16 cellular contexts compared by ENCODE assay signal in the genomic region with DNA sequence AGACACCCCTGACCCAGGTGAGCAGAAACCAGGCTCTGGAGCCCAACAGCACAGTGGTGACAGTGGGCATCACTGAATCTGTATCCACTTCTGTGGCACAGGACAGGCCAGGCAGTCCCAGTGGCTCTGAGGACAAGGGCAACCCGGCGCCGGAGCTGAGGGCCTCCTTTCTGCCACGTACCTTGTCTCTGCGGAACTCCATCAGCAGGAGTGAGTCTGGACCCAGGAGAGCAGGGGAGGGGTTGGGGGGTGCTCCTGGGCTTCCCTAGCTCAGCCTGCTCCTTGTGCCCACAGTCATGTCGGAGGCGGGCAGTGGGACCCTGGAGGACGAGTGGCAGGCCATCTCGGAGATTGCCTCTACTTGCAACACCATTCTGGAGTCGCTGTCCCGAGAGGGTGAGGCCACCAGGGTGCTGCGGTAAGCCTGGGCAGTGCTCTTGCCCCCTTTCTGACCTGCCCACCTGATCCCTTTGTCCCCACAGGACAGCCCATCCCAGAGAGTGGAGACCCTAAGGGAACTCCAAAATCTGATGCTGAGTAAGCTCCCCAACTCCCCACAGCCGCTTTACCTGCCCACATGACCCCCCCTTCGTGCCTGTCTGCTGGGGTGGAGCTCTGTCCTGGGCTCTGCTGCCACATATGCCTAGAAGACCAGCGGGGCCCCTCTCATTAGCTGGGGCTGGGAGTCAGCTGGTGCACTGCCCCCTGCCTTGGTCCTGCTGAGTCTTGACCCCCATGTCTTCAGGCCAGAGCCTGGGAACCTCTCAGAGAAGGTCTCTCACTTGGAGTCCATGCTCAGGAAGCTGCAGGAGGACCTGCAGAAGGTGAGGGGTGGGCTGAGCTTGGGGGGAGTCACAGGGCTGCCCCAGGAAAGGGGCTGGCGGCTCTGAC. TPM values are rescaled to one million over a fixed set of nuclear protein-coding genes. Genes with fewer than 3 reads are reported as not detected.
DNase-seq lines count a peak whose midpoint lies in the region; ATAC-seq, FAIRE-seq and TF ChIP-seq lines count a peak whose summit lies in the region.
"Had no signal": no experiment of that assay in that cellular context is flagged by ENCODE, and none has a peak within 500 bp of the region (broad histone marks: within the 10 kb centered on the region; RNA-seq: fewer than 3 reads in every experiment).

No MANE protein-coding gene starts in this region.

- H2AFZ ChIP-seq in K562 (ENCODE audit: low read depth, low read length): no peak overlapping the region

- H3K27ac ChIP-seq in K562 (ENCODE audit: extremely low read depth, low read depth, low read length): no peak overlapping the region
- peak overlapping the region; percentile 94 for H3K27ac ChIP-seq in suprapubic skin
- H3K27ac ChIP-seq: A549 had no signal

- no peaks in the 10 kb centered on the region for H3K9me3 ChIP-seq in K562 (replicated peaks; ENCODE audit: control insufficient read depth, insufficient read depth, low read depth, low read length)
- H3K9me3 ChIP-seq in suprapubic skin: no peaks in the 10 kb centered on the region
- H3K9me3 ChIP-seq: A549, adrenal gland had no signal

- H4K20me1 ChIP-seq in K562 (replicated peaks; ENCODE audit: control insufficient read depth, insufficient read depth, low read length): 0 out of 2 replicates have a peak, but pooled peaks cover 8% of the 10 kb centered on the region

- TF ChIP-seq POLR2A in K562 (conservative IDR thresholded peaks at IDR 0.05): no peak
- TF ChIP-seq POLR2A in suprapubic skin (IDR thresholded peaks at IDR 0.05): no peak

- H3K4me1 Mint-ChIP-seq in memory B cell: peaks cover 36% of the 10 kb centered on the region
- H3K4me1 Mint-ChIP-seq in progenitor cell of endocrine pancreas (ENCODE audit: low read depth): peaks cover 15% of the 10 kb centered on the region

- WGBS in K562 (ENCODE audit: insufficient coverage, low coverage, missing lambda C conversion rate): 79% methylated on average over 15 of the region's 16 CpGs
- 76% methylated on average over 5 of the region's 16 CpGs for WGBS in suprapubic skin

- intact Hi-C loops in K562 (cut with micrococcal nuclease): no loop called here

- H3K4me3 Mint-ChIP-seq in memory B cell (no peak overlapping the region), progenitor cell of endocrine pancreas (ENCODE audit: low read depth) (no peak overlapping the region)

- H3K27ac Mint-ChIP-seq in memory B cell (peak overlapping the region; percentile 91), progenitor cell of endocrine pancreas (no peak overlapping the region)

- H3K36me3 ChIP-seq in K562 (ENCODE audit: control insufficient read depth, insufficient read depth, low read length): peaks cover 74% of the 10 kb centered on the region; the same call in 2 of the 3 replicates
- H3K36me3 ChIP-seq in suprapubic skin: peaks cover 31% of the 10 kb centered on the region

- H3K9me1 ChIP-seq in K562 (ENCODE audit: control insufficient read depth, insufficient read depth, low read length): no peaks in the 10 kb centered on the region

- H3K36me3 Mint-ChIP-seq in memory B cell (peaks cover 13% of the 10 kb centered on the region), progenitor cell of endocrine pancreas (ENCODE audit: insufficient read depth) (peaks cover 3% of the 10 kb centered on the region)

- no peak for TF ChIP-seq RAD21 in K562 (CRISPR knock-in tag; conservative IDR thresholded peaks at IDR 0.05 in 1 of 2, IDR thresholded peaks at IDR 0.05 in 1 of 2)

- TF ChIP-seq EP300 in K562 (IDR thresholded peaks at IDR 0.05; ENCODE audit: low read length) (no peak), suprapubic skin (IDR thresholded peaks at IDR 0.05) (no peak)

- TF ChIP-seq CTCF in K562 (IDR thresholded peaks at IDR 0.05 in 2 of 3, conservative IDR thresholded peaks at IDR 0.05 in 1 of 3; ENCODE audit: insufficient read depth in 2 of 3, low read depth in 1 of 3, low read length in 3 of 3) (no peak), suprapubic skin (IDR thresholded peaks at IDR 0.05) (no peak), progenitor cell of endocrine pancreas (IDR thresholded peaks at IDR 0.05; ENCODE audit: unreplicated experiment) (no peak)

- peak overlapping the region in 1 of 2 experiments; percentile 31; a peak in 2 of 4 replicates for H3K9ac ChIP-seq in K562 (ENCODE audit: insufficient read depth in 1 of 2, low read depth in 2 of 2, low read length in 2 of 2)

- no TSS peak for BruUV-seq in K562 (replicated peaks; lab: Mats Ljungman, UMichigan)

- POLR2A ChIA-PET in K562 (lab: Yijun Ruan, JAX): interaction anchor here (5.0 kb wide), 1 partner anchor 9 kb away, joined by 56 read pairs; the partner anchor contains the start of gene SIPA1

- no peak for FAIRE-seq in K562 (lab: Jason Lieb, UNC)
- FAIRE-seq: A549, D721Med, GM18507 had no signal

- no peak overlapping the region for H3K4me2 ChIP-seq in K562 (ENCODE audit: insufficient read depth, low read length)
- H3K4me2 ChIP-seq: A549 had no signal

- H3K27me3 Mint-ChIP-seq in memory B cell (no peaks in the 10 kb centered on the region), progenitor cell of endocrine pancreas (peaks cover 12% of the 10 kb centered on the region)

- DNase-seq in activated effector memory CD4-positive, alpha-beta T cell treated with anti-CD3 and anti-CD28 coated beads, Interleukin-2, amount 50 U/mL, for 16 hours: peak; percentile 60
- DNase-seq in activated effector memory CD4-positive, alpha-beta T cell treated with Interleukin-2 at 50 U/mL for 16 hours: no peak
- no peak for DNase-seq in K562 (ENCODE audit: extremely low read depth in 1 of 4, low spot score in 3 of 4)
- DNase-seq in memory B cell (ENCODE audit: low spot score in 2 of 2): no peak
- no peak for DNase-seq in suprapubic skin (ENCODE audit: low spot score in 2 of 2)
- no peak for DNase-seq in progenitor cell of endocrine pancreas (ENCODE audit: low spot score, unreplicated experiment)
- no peak for DNase-seq in stimulated activated naive CD4-positive, alpha-beta T cell treated with Interleukin-2 at 50 U/mL for 16 hours (lab: John Stamatoyannopoulos, UW)
- DNase-seq in iPS-NIHi7 (ENCODE audit: extremely low spot score): no peak
- DNase-seq: midbrain, NCI-H1092 treated with DMSO at 0.1 percent for 48 hours, NCI-H345 had no signal

- H3K9me3 Mint-ChIP-seq in memory B cell (no peaks in the 10 kb centered on the region), progenitor cell of endocrine pancreas (ENCODE audit: low read depth) (no peaks in the 10 kb centered on the region)

- in situ Hi-C loops in K562 (cut with MboI): no loop called here

- H3K4me1 ChIP-seq in K562 (replicated peaks in 1 of 2; ENCODE audit: control insufficient read depth in 2 of 2, insufficient read depth in 2 of 2, low read length in 2 of 2) (peaks cover 29 to 66% of the 10 kb centered on the region in 2 experiments), suprapubic skin (peaks cover 56% of the 10 kb centered on the region)

- H3K27me3 ChIP-seq in K562 (ENCODE audit: control insufficient read depth in 2 of 2, insufficient read depth in 2 of 2, low read length in 2 of 2): no peaks in the 10 kb centered on the region
- no peaks in the 10 kb centered on the region for H3K27me3 ChIP-seq in suprapubic skin
- H3K27me3 ChIP-seq: adrenal gland had no signal

- H3K4me3 ChIP-seq in K562 (no peak overlapping the region), suprapubic skin (peak overlapping the region; percentile 12)
- H3K4me3 ChIP-seq: A549, adrenal gland had no signal

- CTCF ChIA-PET in K562 (lab: Yijun Ruan, JAX; ENCODE audit: low intra/inter-chr PET ratio): no interaction called here

- no peak for ATAC-seq in K562
- ATAC-seq in memory B cell (ENCODE audit: low read depth): no peak
- ATAC-seq: A549 had no signal

- H3K79me2 ChIP-seq in K562 (ENCODE audit: control insufficient read depth, insufficient read depth, low read length): no peaks in the 10 kb centered on the region

RNA-seq across cellular contexts. Expression of gene SIPA1, which starts 12.0 kb away (rescaled TPM):
- 26.8 and 126 TPM in 2 replicates for total RNA-seq in K562 (2011; cell fraction: chromatin; rRNA removed; ENCODE audit: low replicate concordance)
- total RNA-seq in K562 (2011; cell fraction: nucleolus; rRNA removed): 79.4 and 96.4 TPM in 2 replicates
- total RNA-seq in K562 (2011; cell fraction: nucleoplasm; rRNA removed): 35.7 and 43.0 TPM in 2 replicates
- total RNA-seq in K562 (2014; rRNA removed): 45.7 and 56.0 TPM in 2 replicates
- total RNA-seq in K562 (2014; rRNA removed; fragmentation: Illumina TruSeq; extraction: Trizol): 12.4 and 14.2 TPM in 2 replicates
- 28.3 and 29.2 TPM in 2 replicates for total RNA-seq in K562 (2015; rRNA removed; fragmentation: Illumina TruSeq; extraction: Trizol)
- total RNA-seq in K562 (2021): 83.1 and 85.8 TPM in 2 replicates
- 16.8 and 31.3 TPM in 2 replicates for polyA plus RNA-seq in K562 (2011; rRNA removed)
- 19.5 and 74.2 TPM in 2 replicates for polyA plus RNA-seq in K562 (2011; cell fraction: cytosol; rRNA removed)
- 72.0 and 175 TPM in 2 replicates for polyA plus RNA-seq in K562 (2011; cell fraction: nucleus; rRNA removed)
- 54.8 and 65.0 TPM in 2 replicates for polyA plus RNA-seq in K562 (2012)
- polyA plus RNA-seq in K562 (2014; fragmentation: Illumina TruSeq; extraction: Trizol): 15.5 and 30.0 TPM in 2 replicates
- 1 to 10 TPM in 1 of 2 experiments, under 1 TPM in 1; 0.25 to 1.4 TPM for polyA plus RNA-seq in K562 (2014; fragmentation: Nextera tagmentation; extraction: Ambion mirVana)
- 34.7 and 37.2 TPM in 2 replicates for polyA plus RNA-seq in K562 (2014; rRNA removed)
- polyA minus RNA-seq in K562 (2011; rRNA and poly(A)+ RNA removed): 15.4 and 26.3 TPM in 2 replicates
- polyA minus RNA-seq in K562 (2011; cell fraction: cytosol; rRNA and poly(A)+ RNA removed): 43.1 and 44.1 TPM in 2 replicates
- polyA minus RNA-seq in K562 (2011; cell fraction: nucleus; rRNA and poly(A)+ RNA removed): 26.3 and 33.0 TPM in 2 replicates
- 10 to 100 TPM; 14.9 to 21.6 (median 19.0) TPM for total RNA-seq in suprapubic skin
- 19.5 and 20.2 TPM in 2 replicates for total RNA-seq in progenitor cell of endocrine pancreas

RNA-seq across cellular contexts. Expression of gene RELA, which starts 12.8 kb away (rescaled TPM):
- 79.5 and 201 TPM in 2 replicates for total RNA-seq in K562 (2011; cell fraction: chromatin; rRNA removed; ENCODE audit: low replicate concordance)
- 107 and 114 TPM in 2 replicates for total RNA-seq in K562 (2011; cell fraction: nucleolus; rRNA removed)
- 101 and 117 TPM in 2 replicates for total RNA-seq in K562 (2011; cell fraction: nucleoplasm; rRNA removed)
- total RNA-seq in K562 (2014; rRNA removed) (33.4 and 37.6 TPM in 2 replicates), K562 (2014; rRNA removed; fragmentation: Illumina TruSeq; extraction: Trizol) (13.6 and 14.2 TPM in 2 replicates), K562 (2015; rRNA removed; fragmentation: Illumina TruSeq; extraction: Trizol) (20.6 and 21.0 TPM in 2 replicates), K562 (2021) (52.2 and 62.0 TPM in 2 replicates), suprapubic skin (100 to 1,000 TPM in 2 of 4 donors, 10 to 100 TPM in 2; 71.7 to 111 (median 93.5) TPM), progenitor cell of endocrine pancreas (54.2 and 54.5 TPM in 2 replicates)
- polyA plus RNA-seq in K562 (2011; rRNA removed) (17.0 and 30.8 TPM in 2 replicates), K562 (2014; fragmentation: Illumina TruSeq; extraction: Trizol) (46.8 and 67.4 TPM in 2 replicates), K562 (2014; fragmentation: Nextera tagmentation; extraction: Ambion mirVana) (1 to 10 TPM; 6.0 to 6.4 TPM), K562 (2014; rRNA removed) (30.1 and 31.1 TPM in 2 replicates)
- polyA plus RNA-seq in K562 (2011; cell fraction: cytosol; rRNA removed): 15.4 and 23.1 TPM in 2 replicates
- 129 and 168 TPM in 2 replicates for polyA plus RNA-seq in K562 (2011; cell fraction: nucleus; rRNA removed)
- 45.8 and 53.1 TPM in 2 replicates for polyA plus RNA-seq in K562 (2012)
- 24.3 and 24.4 TPM in 2 replicates for polyA minus RNA-seq in K562 (2011; rRNA and poly(A)+ RNA removed)
- polyA minus RNA-seq in K562 (2011; cell fraction: cytosol; rRNA and poly(A)+ RNA removed): 25.8 and 34.8 TPM in 2 replicates
- 58.0 and 73.5 TPM in 2 replicates for polyA minus RNA-seq in K562 (2011; cell fraction: nucleus; rRNA and poly(A)+ RNA removed)

RNA-seq across cellular contexts. Expression of gene PCNX3, which starts 34.3 kb away (rescaled TPM):
- total RNA-seq in K562 (2011; cell fraction: chromatin; rRNA removed; ENCODE audit: low replicate concordance): 75.0 and 267 TPM in 2 replicates
- total RNA-seq in K562 (2011; cell fraction: nucleolus; rRNA removed): 170 and 187 TPM in 2 replicates
- total RNA-seq in K562 (2011; cell fraction: nucleoplasm; rRNA removed): 110 and 119 TPM in 2 replicates
- total RNA-seq in K562 (2014; rRNA removed) (21.3 and 24.3 TPM in 2 replicates), K562 (2014; rRNA removed; fragmentation: Illumina TruSeq; extraction: Trizol) (2.5 and 4.3 TPM in 2 replicates), K562 (2015; rRNA removed; fragmentation: Illumina TruSeq; extraction: Trizol) (13.9 and 14.1 TPM in 2 replicates), K562 (2021) (40.0 and 47.8 TPM in 2 replicates), suprapubic skin (10 to 100 TPM; 38.5 to 59.3 (median 43.6) TPM), progenitor cell of endocrine pancreas (59.5 and 66.0 TPM in 2 replicates)
- polyA plus RNA-seq in K562 (2011; rRNA removed) (9.2 and 19.0 TPM in 2 replicates), K562 (2014; fragmentation: Illumina TruSeq; extraction: Trizol) (12.8 and 28.6 TPM in 2 replicates), K562 (2014; fragmentation: Nextera tagmentation; extraction: Ambion mirVana) (under 1 TPM; 0.11 to 0.29 TPM), K562 (2014; rRNA removed) (30.1 and 32.8 TPM in 2 replicates)
- polyA plus RNA-seq in K562 (2011; cell fraction: cytosol; rRNA removed): 17.7 and 33.4 TPM in 2 replicates
- 87.8 and 157 TPM in 2 replicates for polyA plus RNA-seq in K562 (2011; cell fraction: nucleus; rRNA removed)
- 25.3 and 40.1 TPM in 2 replicates for polyA plus RNA-seq in K562 (2012)
- polyA minus RNA-seq in K562 (2011; rRNA and poly(A)+ RNA removed): 8.4 and 10.6 TPM in 2 replicates
- polyA minus RNA-seq in K562 (2011; cell fraction: cytosol; rRNA and poly(A)+ RNA removed): 25.9 and 35.1 TPM in 2 replicates
- 43.0 and 43.9 TPM in 2 replicates for polyA minus RNA-seq in K562 (2011; cell fraction: nucleus; rRNA and poly(A)+ RNA removed)

RNA-seq across cellular contexts. Expression of gene MAP3K11, which starts 35.9 kb away (rescaled TPM):
- total RNA-seq in K562 (2011; cell fraction: chromatin; rRNA removed; ENCODE audit: low replicate concordance): 60.6 and 168 TPM in 2 replicates
- total RNA-seq in K562 (2011; cell fraction: nucleolus; rRNA removed): 72.6 and 83.4 TPM in 2 replicates
- total RNA-seq in K562 (2011; cell fraction: nucleoplasm; rRNA removed): 51.5 and 63.5 TPM in 2 replicates
- total RNA-seq in K562 (2014; rRNA removed) (28.7 and 39.9 TPM in 2 replicates), K562 (2014; rRNA removed; fragmentation: Illumina TruSeq; extraction: Trizol) (5.4 and 9.0 TPM in 2 replicates), K562 (2015; rRNA removed; fragmentation: Illumina TruSeq; extraction: Trizol) (18.2 and 20.5 TPM in 2 replicates), K562 (2021) (42.7 and 47.7 TPM in 2 replicates), suprapubic skin (10 to 100 TPM; 29.2 to 45.5 (median 37.0) TPM), progenitor cell of endocrine pancreas (61.4 and 63.8 TPM in 2 replicates)
- polyA plus RNA-seq in K562 (2011; rRNA removed) (13.1 and 18.0 TPM in 2 replicates), K562 (2014; fragmentation: Illumina TruSeq; extraction: Trizol) (12.2 and 23.0 TPM in 2 replicates), K562 (2014; fragmentation: Nextera tagmentation; extraction: Ambion mirVana) (1 to 10 TPM in 1 of 2 experiments, under 1 TPM in 1; 0.77 to 1.6 TPM), K562 (2014; rRNA removed) (25.0 and 31.6 TPM in 2 replicates)
- polyA plus RNA-seq in K562 (2011; cell fraction: cytosol; rRNA removed): 19.3 and 52.1 TPM in 2 replicates
- 31.1 and 52.1 TPM in 2 replicates for polyA plus RNA-seq in K562 (2011; cell fraction: nucleus; rRNA removed)
- 35.9 and 37.4 TPM in 2 replicates for polyA plus RNA-seq in K562 (2012)
- polyA minus RNA-seq in K562 (2011; rRNA and poly(A)+ RNA removed): 14.7 TPM in 2 replicates
- 23.4 and 26.2 TPM in 2 replicates for polyA minus RNA-seq in K562 (2011; cell fraction: cytosol; rRNA and poly(A)+ RNA removed)
- 24.2 and 31.1 TPM in 2 replicates for polyA minus RNA-seq in K562 (2011; cell fraction: nucleus; rRNA and poly(A)+ RNA removed)

RNA-seq across cellular contexts. Expression of gene KCNK7, which starts 54.3 kb away (rescaled TPM):
- total RNA-seq in K562 (2011; cell fraction: chromatin; rRNA removed; ENCODE audit: low replicate concordance): 0.33 and 1.00 TPM in 2 replicates
- total RNA-seq in K562 (2011; cell fraction: nucleolus; rRNA removed): 0.26 TPM in 1 of 2 replicates, not detected in the other
- total RNA-seq in K562 (2011; cell fraction: nucleoplasm; rRNA removed): 0.29 TPM in 1 of 2 replicates, not detected in the other
- total RNA-seq in K562 (2014; rRNA removed) (not detected in 2 replicates), K562 (2014; rRNA removed; fragmentation: Illumina TruSeq; extraction: Trizol) (not detected in 2 replicates), K562 (2015; rRNA removed; fragmentation: Illumina TruSeq; extraction: Trizol) (not detected in 2 replicates), K562 (2021) (0.40 TPM in 1 of 2 replicates, not detected in the other), suprapubic skin (100 to 1,000 TPM in 3 of 4 donors, 10 to 100 TPM in 1; 32.6 to 183 (median 144) TPM), progenitor cell of endocrine pancreas (0.95 and 1.7 TPM in 2 replicates)
- polyA plus RNA-seq in K562 (2011; rRNA removed) (not detected in 2 replicates), K562 (2014; fragmentation: Illumina TruSeq; extraction: Trizol) (not detected in 2 replicates), K562 (2014; fragmentation: Nextera tagmentation; extraction: Ambion mirVana) (not detected), K562 (2014; rRNA removed) (0.07 TPM in 1 of 2 replicates, not detected in the other)
- polyA plus RNA-seq in K562 (2011; cell fraction: cytosol; rRNA removed): 0.28 TPM in 1 of 2 replicates, not detected in the other
- polyA plus RNA-seq in K562 (2011; cell fraction: nucleus; rRNA removed): not detected in 2 replicates
- 0.39 and 0.58 TPM in 2 replicates for polyA plus RNA-seq in K562 (2012)
- polyA minus RNA-seq in K562 (2011; rRNA and poly(A)+ RNA removed): not detected in 2 replicates
- polyA minus RNA-seq in K562 (2011; cell fraction: cytosol; rRNA and poly(A)+ RNA removed): not detected in 2 replicates
- 0.27 TPM in 1 of 2 replicates, not detected in the other for polyA minus RNA-seq in K562 (2011; cell fraction: nucleus; rRNA and poly(A)+ RNA removed)
- total RNA-seq: fibroblast of lung had no signal
- polyA plus RNA-seq: fibroblast of lung had no signal
